Comparison of ENCODE assay signal across 8 cellular contexts in genomic region chr2:160181146-160181836, GRCh38. TPM values are rescaled to one million over a fixed set of nuclear protein-coding genes. Genes with fewer than 3 reads are reported as not detected.
DNase-seq lines count a peak whose midpoint lies in the region; TF ChIP-seq lines count a peak whose summit lies in the region.
"Not testable (repeated sequence)": the region's sequence is repeated elsewhere in the genome, so short reads cannot be mapped to it uniquely, and the experiment has no call there.

No MANE protein-coding gene starts in this region.

- not testable (repeated sequence) for TF ChIP-seq RAD21 in Ishikawa (IDR thresholded peaks at IDR 0.05; ENCODE audit: low read depth)

- H3K27me3 ChIP-seq in breast epithelium; cardiac muscle cell; mucosa of rectum (ENCODE audit: control insufficient read depth in 2 of 2, insufficient read depth in 2 of 2, low read length in 2 of 2): not testable (repeated sequence)

- not testable (repeated sequence) for TF ChIP-seq EP300 in Ishikawa (IDR thresholded peaks at IDR 0.05; ENCODE audit: borderline replicate concordance)

- H3K4me1 ChIP-seq in breast epithelium; cardiac muscle cell (ENCODE audit: low read depth); mucosa of rectum (ENCODE audit: control insufficient read depth in 2 of 2, insufficient read depth in 2 of 2, low read length in 2 of 2): not testable (repeated sequence)

- H3K9me3 ChIP-seq in breast epithelium; cardiac muscle cell (ENCODE audit: low read depth); mucosa of rectum (ENCODE audit: control insufficient read depth in 2 of 2, low read length in 2 of 2): not testable (repeated sequence)

- TF ChIP-seq POLR2A in breast epithelium (IDR thresholded peaks at IDR 0.05) = not testable (repeated sequence)

- H3K36me3 ChIP-seq in breast epithelium; cardiac muscle cell; mucosa of rectum (ENCODE audit: control insufficient read depth in 2 of 2, insufficient read depth in 2 of 2, low read length in 2 of 2): not testable (repeated sequence)

- intact Hi-C loops in breast epithelium (cut with DNase I; ENCODE audit: low total_unique reads) = not testable (repeated sequence)

- peak; percentile 72 for DNase-seq in COLO668 (lab: John Stamatoyannopoulos, UW; ENCODE audit: unreplicated experiment)
- DNase-seq in NCI-H774 (lab: John Stamatoyannopoulos, UW) = peak; percentile 29
- peak; percentile 10 for DNase-seq in activated CD4-positive, alpha-beta T cell treated with anti-CD3 and anti-CD28 coated beads, Interleukin-2, amount 50 U/mL, for 1 hour
- DNase-seq in breast epithelium (ENCODE audit: low spot score in 2 of 2) = not testable (repeated sequence)
- peak; percentile 43 to 46 for DNase-seq in cardiac muscle cell (ENCODE audit: low read depth in 1 of 2, low spot score in 1 of 2)
- DNase-seq in stimulated activated CD4-positive, alpha-beta T cell treated with anti-CD3 and anti-CD28 coated beads, Interleukin-4, amount 100 ng/mL, for 1 hour = peak; percentile 13

- not testable (repeated sequence) for H3K4me3 ChIP-seq in breast epithelium; cardiac muscle cell; mucosa of rectum (ENCODE audit: low read length in 2 of 2)

- peak overlapping the region; percentile 14 to 54 for H3K9ac ChIP-seq in mucosa of rectum (ENCODE audit: low read depth in 1 of 2, low read length in 2 of 2)

- peak overlapping the region; percentile 75 to 78 for H3K27ac ChIP-seq in breast epithelium
- H3K27ac ChIP-seq in cardiac muscle cell = peak overlapping the region; percentile 62
- H3K27ac ChIP-seq in mucosa of rectum (ENCODE audit: low read depth in 2 of 2, low read length in 2 of 2) = peak overlapping the region; percentile 22 to 63

- TF ChIP-seq CTCF in breast epithelium (IDR thresholded peaks at IDR 0.05); cardiac muscle cell (IDR thresholded peaks at IDR 0.05; ENCODE audit: low read depth, low read length): not testable (repeated sequence)

TF ChIP-seq in Ishikawa, 13 proteins besides CTCF, POLR2A, EP300 and RAD21:
- peak; percentile 71 for TF ChIP-seq YY1 (IDR thresholded peaks at IDR 0.05; ENCODE audit: low read depth)

RNA-seq across cellular contexts. Expression of gene ITGB6, which starts 18.8 kb away (rescaled TPM):
- total RNA-seq in breast epithelium (10 to 100 TPM in 2 of 3 donors, under 1 TPM in 1; 0.16 to 46.1 (median 16.7) TPM), cardiac muscle cell (0.12 and 0.28 TPM in 2 replicates)
- 0.31 TPM in 1 of 2 replicates, not detected in the other for polyA plus RNA-seq in cardiac muscle cell
